Comparison of ENCODE assay signal across 8 cellular contexts in genomic region chr9:9942764-9943424, GRCh38.
DNase-seq lines count a peak whose midpoint lies in the region; ATAC-seq and TF ChIP-seq lines count a peak whose summit lies in the region.

No MANE protein-coding gene starts in this region.

- no peak overlapping the region for H2AFZ ChIP-seq in KMS-11 (ENCODE audit: low read depth)

- H3K27me3 Mint-ChIP-seq in activated naive CD8-positive, alpha-beta T cell treated with anti-CD3 and anti-CD28 coated beads, Interleukin-2, amount 10 ng/mL, durations not matched to agents 7 days and 5 days = no peaks in the 10 kb centered on the region

- H3K9ac ChIP-seq in KMS-11 = no peak overlapping the region

- POLR2A ChIA-PET in RWPE1 (lab: Yijun Ruan, JAX; ENCODE audit: low non-redundant PET) = no interaction called here
- POLR2A ChIA-PET in activated naive CD8-positive, alpha-beta T cell treated with anti-CD3 and anti-CD28 coated beads, Interleukin-2, amount 10 ng/mL, durations not matched to agents 7 days and 5 days (lab: Charles Lee) = no interaction called here

- H3K4me2 ChIP-seq in KMS-11 = no peak overlapping the region

- H3K4me3 ChIP-seq in KMS-11 (IDR thresholded peaks at IDR 0.05; ENCODE audit: insufficient read depth, low read depth, low read length) (no peak overlapping the region), left ventricle myocardium inferior (no peak overlapping the region)

- no peaks in the 10 kb centered on the region for H3K36me3 ChIP-seq in KMS-11 (ENCODE audit: insufficient read depth)
- H3K36me3 ChIP-seq in left ventricle myocardium inferior = no peaks in the 10 kb centered on the region

- ATAC-seq in GM21786 (IDR thresholded peaks at IDR 0.05; ENCODE audit: unreplicated experiment) = peak; percentile 88
- peak; percentile 61 for ATAC-seq in activated naive CD8-positive, alpha-beta T cell treated with anti-CD3 and anti-CD28 coated beads, Interleukin-2, amount 10 ng/mL, durations not matched to agents 7 days and 5 days (ENCODE audit: low read depth)
- no peak for ATAC-seq in GM21737 (IDR thresholded peaks at IDR 0.05; ENCODE audit: unreplicated experiment)

- H3K79me2 ChIP-seq in KMS-11 (ENCODE audit: insufficient read depth, low read depth) = no peaks in the 10 kb centered on the region

- H3K27ac ChIP-seq in KMS-11 = no peak overlapping the region
- no peak overlapping the region for H3K27ac ChIP-seq in RWPE1
- H3K27ac ChIP-seq in left ventricle myocardium inferior (replicated peaks) = no peak overlapping the region

- no peaks in the 10 kb centered on the region for H3K4me1 Mint-ChIP-seq in activated naive CD8-positive, alpha-beta T cell treated with anti-CD3 and anti-CD28 coated beads, Interleukin-2, amount 10 ng/mL, durations not matched to agents 7 days and 5 days

- no peaks in the 10 kb centered on the region for H4K20me1 ChIP-seq in KMS-11 (ENCODE audit: insufficient read depth)

- H3K4me3 Mint-ChIP-seq in activated naive CD8-positive, alpha-beta T cell treated with anti-CD3 and anti-CD28 coated beads, Interleukin-2, amount 10 ng/mL, durations not matched to agents 7 days and 5 days = no peak overlapping the region

- intact Hi-C loops in left ventricle myocardium inferior (cut with micrococcal nuclease) = no loop called here

- no peak overlapping the region for H3K27ac Mint-ChIP-seq in activated naive CD8-positive, alpha-beta T cell treated with anti-CD3 and anti-CD28 coated beads, Interleukin-2, amount 10 ng/mL, durations not matched to agents 7 days and 5 days

- H3K9me3 ChIP-seq in left ventricle myocardium inferior (replicated peaks) = no peaks in the 10 kb centered on the region

- DNase-seq in GM04503 (ENCODE audit: low read depth) (peak; percentile 3), RWPE1 (ENCODE audit: low spot score) (peak; percentile 22), left ventricle myocardium inferior (peak; percentile 41), renal cortical epithelial cell (ENCODE audit: low read depth) (peak; percentile 44)
- DNase-seq in activated naive CD8-positive, alpha-beta T cell treated with anti-CD3 and anti-CD28 coated beads, Interleukin-2, amount 10 ng/mL, durations not matched to agents 7 days and 5 days = peak; percentile 44

- H3K27me3 ChIP-seq in KMS-11 (ENCODE audit: insufficient read depth, low read depth) = no peaks in the 10 kb centered on the region
- no peaks in the 10 kb centered on the region for H3K27me3 ChIP-seq in left ventricle myocardium inferior (ENCODE audit: low read depth)

- no peaks in the 10 kb centered on the region for H3K9me3 Mint-ChIP-seq in activated naive CD8-positive, alpha-beta T cell treated with anti-CD3 and anti-CD28 coated beads, Interleukin-2, amount 10 ng/mL, durations not matched to agents 7 days and 5 days

- TF ChIP-seq CTCF in KMS-11 (conservative IDR thresholded peaks at IDR 0.05; ENCODE audit: low read depth, low read length) (peak; percentile 91), RWPE1 (conservative IDR thresholded peaks at IDR 0.05; ENCODE audit: low read depth) (peak; percentile 95), left ventricle myocardium inferior (IDR thresholded peaks at IDR 0.05; ENCODE audit: borderline replicate concordance) (peak; percentile 96)

- H3K4me1 ChIP-seq in KMS-11 (ENCODE audit: low read depth, poor library complexity, severe bottlenecking) = peaks cover 9% of the 10 kb centered on the region
- H3K4me1 ChIP-seq in left ventricle myocardium inferior = no peaks in the 10 kb centered on the region

- CTCF ChIA-PET in RWPE1 (lab: Yijun Ruan, JAX) = interaction anchor here (0.6 to 1.1 kb wide), 8 partner anchors 8 to 1680 kb away, joined by 3 to 5 read pairs (median 3); no protein-coding TSS in a partner anchor

- H3K36me3 Mint-ChIP-seq in activated naive CD8-positive, alpha-beta T cell treated with anti-CD3 and anti-CD28 coated beads, Interleukin-2, amount 10 ng/mL, durations not matched to agents 7 days and 5 days = no peaks in the 10 kb centered on the region
